ENCODE assay signal across 1 cellular context in genomic region chr3:101854608-101855304, GRCh38.
TF ChIP-seq lines count a peak whose summit lies in the region.

No MANE protein-coding gene starts in this region.

TF ChIP-seq in HepG2, 621 proteins besides CTCF, POLR2A, EP300 and RAD21 (continued from another document and continues in another):
- no peak for TF ChIP-seq BRF2 (CRISPR knock-in tag; IDR thresholded peaks at IDR 0.05)
- no peak for TF ChIP-seq AGO1 (IDR thresholded peaks at IDR 0.05; ENCODE audit: low read depth, low read length, poor library complexity, severe bottlenecking)
- TF ChIP-seq FOXA3 (CRISPR knock-in tag; IDR thresholded peaks at IDR 0.05): peak; percentile 86
- no peak for TF ChIP-seq HOXA7 (CRISPR knock-in tag; IDR thresholded peaks at IDR 0.05)
- TF ChIP-seq TCF7 (IDR thresholded peaks at IDR 0.05; ENCODE audit: low read depth): peak; percentile 85
- TF ChIP-seq, protein P1, sequence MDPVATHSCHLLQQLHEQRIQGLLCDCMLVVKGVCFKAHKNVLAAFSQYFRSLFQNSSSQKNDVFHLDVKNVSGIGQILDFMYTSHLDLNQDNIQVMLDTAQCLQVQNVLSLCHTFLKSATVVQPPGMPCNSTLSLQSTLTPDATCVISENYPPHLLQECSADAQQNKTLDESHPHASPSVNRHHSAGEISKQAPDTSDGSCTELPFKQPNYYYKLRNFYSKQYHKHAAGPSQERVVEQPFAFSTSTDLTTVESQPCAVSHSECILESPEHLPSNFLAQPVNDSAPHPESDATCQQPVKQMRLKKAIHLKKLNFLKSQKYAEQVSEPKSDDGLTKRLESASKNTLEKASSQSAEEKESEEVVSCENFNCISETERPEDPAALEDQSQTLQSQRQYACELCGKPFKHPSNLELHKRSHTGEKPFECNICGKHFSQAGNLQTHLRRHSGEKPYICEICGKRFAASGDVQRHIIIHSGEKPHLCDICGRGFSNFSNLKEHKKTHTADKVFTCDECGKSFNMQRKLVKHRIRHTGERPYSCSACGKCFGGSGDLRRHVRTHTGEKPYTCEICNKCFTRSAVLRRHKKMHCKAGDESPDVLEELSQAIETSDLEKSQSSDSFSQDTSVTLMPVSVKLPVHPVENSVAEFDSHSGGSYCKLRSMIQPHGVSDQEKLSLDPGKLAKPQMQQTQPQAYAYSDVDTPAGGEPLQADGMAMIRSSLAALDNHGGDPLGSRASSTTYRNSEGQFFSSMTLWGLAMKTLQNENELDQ (CRISPR knock-in tag; IDR thresholded peaks at IDR 0.05; ENCODE audit: borderline replicate concordance): no peak
- no peak; the same call in 1 of the 2 replicates for TF ChIP-seq AHDC1 (CRISPR knock-in tag; IDR thresholded peaks at IDR 0.05; ENCODE audit: borderline replicate concordance)
- TF ChIP-seq ZNF530 (CRISPR knock-in tag; IDR thresholded peaks at IDR 0.05; ENCODE audit: low read depth): no peak
- TF ChIP-seq ZNF263 (CRISPR knock-in tag; IDR thresholded peaks at IDR 0.05): no peak
- TF ChIP-seq ZNF816 (CRISPR knock-in tag; IDR thresholded peaks at IDR 0.05; ENCODE audit: borderline replicate concordance): no peak
- TF ChIP-seq MZF1 (CRISPR knock-in tag; IDR thresholded peaks at IDR 0.05; ENCODE audit: borderline replicate concordance): no peak
- no peak for TF ChIP-seq HOMEZ (CRISPR knock-in tag; IDR thresholded peaks at IDR 0.05; ENCODE audit: low read depth)
- no peak for TF ChIP-seq SMARCE1 (IDR thresholded peaks at IDR 0.05; ENCODE audit: borderline replicate concordance)
- TF ChIP-seq ZNF577 (CRISPR knock-in tag; IDR thresholded peaks at IDR 0.05; ENCODE audit: borderline replicate concordance, low read depth): no peak
- no peak; the same call in none of the 2 replicates for TF ChIP-seq SALL1 (CRISPR knock-in tag; IDR thresholded peaks at IDR 0.05)
- no peak for TF ChIP-seq RAD51 (IDR thresholded peaks at IDR 0.05; ENCODE audit: borderline replicate concordance)
- TF ChIP-seq SP140L (CRISPR knock-in tag; IDR thresholded peaks at IDR 0.05; ENCODE audit: borderline replicate concordance): no peak
- no peak for TF ChIP-seq JUND (CRISPR knock-in tag; IDR thresholded peaks at IDR 0.05)
- no peak for TF ChIP-seq ZNF891 (CRISPR knock-in tag; IDR thresholded peaks at IDR 0.05)
- TF ChIP-seq, protein P2, sequence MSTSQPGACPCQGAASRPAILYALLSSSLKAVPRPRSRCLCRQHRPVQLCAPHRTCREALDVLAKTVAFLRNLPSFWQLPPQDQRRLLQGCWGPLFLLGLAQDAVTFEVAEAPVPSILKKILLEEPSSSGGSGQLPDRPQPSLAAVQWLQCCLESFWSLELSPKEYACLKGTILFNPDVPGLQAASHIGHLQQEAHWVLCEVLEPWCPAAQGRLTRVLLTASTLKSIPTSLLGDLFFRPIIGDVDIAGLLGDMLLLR (CRISPR knock-in tag; IDR thresholded peaks at IDR 0.05): no peak
- no peak for TF ChIP-seq ZNF224 (CRISPR knock-in tag; IDR thresholded peaks at IDR 0.05)
- TF ChIP-seq GTF3A (CRISPR knock-in tag; conservative IDR thresholded peaks at IDR 0.05): no peak
- no peak for TF ChIP-seq SCMH1 (CRISPR knock-in tag; IDR thresholded peaks at IDR 0.05; ENCODE audit: borderline replicate concordance)
- no peak for TF ChIP-seq HNRNPL (IDR thresholded peaks at IDR 0.05; ENCODE audit: low read depth, low read length)
- peak; percentile 37 for TF ChIP-seq HNF4A (CRISPR knock-in tag; IDR thresholded peaks at IDR 0.05)
- TF ChIP-seq, protein P3, sequence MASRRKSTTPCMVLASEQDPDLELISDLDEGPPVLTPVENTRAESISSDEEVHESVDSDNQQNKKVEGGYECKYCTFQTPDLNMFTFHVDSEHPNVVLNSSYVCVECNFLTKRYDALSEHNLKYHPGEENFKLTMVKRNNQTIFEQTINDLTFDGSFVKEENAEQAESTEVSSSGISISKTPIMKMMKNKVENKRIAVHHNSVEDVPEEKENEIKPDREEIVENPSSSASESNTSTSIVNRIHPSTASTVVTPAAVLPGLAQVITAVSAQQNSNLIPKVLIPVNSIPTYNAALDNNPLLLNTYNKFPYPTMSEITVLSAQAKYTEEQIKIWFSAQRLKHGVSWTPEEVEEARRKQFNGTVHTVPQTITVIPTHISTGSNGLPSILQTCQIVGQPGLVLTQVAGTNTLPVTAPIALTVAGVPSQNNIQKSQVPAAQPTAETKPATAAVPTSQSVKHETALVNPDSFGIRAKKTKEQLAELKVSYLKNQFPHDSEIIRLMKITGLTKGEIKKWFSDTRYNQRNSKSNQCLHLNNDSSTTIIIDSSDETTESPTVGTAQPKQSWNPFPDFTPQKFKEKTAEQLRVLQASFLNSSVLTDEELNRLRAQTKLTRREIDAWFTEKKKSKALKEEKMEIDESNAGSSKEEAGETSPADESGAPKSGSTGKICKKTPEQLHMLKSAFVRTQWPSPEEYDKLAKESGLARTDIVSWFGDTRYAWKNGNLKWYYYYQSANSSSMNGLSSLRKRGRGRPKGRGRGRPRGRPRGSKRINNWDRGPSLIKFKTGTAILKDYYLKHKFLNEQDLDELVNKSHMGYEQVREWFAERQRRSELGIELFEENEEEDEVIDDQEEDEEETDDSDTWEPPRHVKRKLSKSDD (CRISPR knock-in tag; IDR thresholded peaks at IDR 0.05; ENCODE audit: low read depth): no peak
- no peak for TF ChIP-seq SKI (IDR thresholded peaks at IDR 0.05; ENCODE audit: partially characterized antibody)
- TF ChIP-seq ATRX (CRISPR knock-in tag; IDR thresholded peaks at IDR 0.05; ENCODE audit: borderline replicate concordance): no peak
- TF ChIP-seq DMAP1 (CRISPR knock-in tag; IDR thresholded peaks at IDR 0.05): no peak
- no peak for TF ChIP-seq RELA (CRISPR knock-in tag; IDR thresholded peaks at IDR 0.05)
- TF ChIP-seq TSC22D2 (CRISPR knock-in tag; IDR thresholded peaks at IDR 0.05; ENCODE audit: borderline replicate concordance): no peak
- TF ChIP-seq SIN3B (IDR thresholded peaks at IDR 0.05; ENCODE audit: low read length): no peak
- TF ChIP-seq ZNF782 (CRISPR knock-in tag; IDR thresholded peaks at IDR 0.05; ENCODE audit: borderline replicate concordance): no peak
- no peak for TF ChIP-seq TRIM24 (CRISPR knock-in tag; IDR thresholded peaks at IDR 0.05)
- TF ChIP-seq RBM22 (optimal IDR thresholded peaks at IDR 0.05; ENCODE audit: low read length): no peak
- no peak for TF ChIP-seq YEATS4 (CRISPR knock-in tag; IDR thresholded peaks at IDR 0.05; ENCODE audit: borderline replicate concordance)
- TF ChIP-seq HOXD1 (CRISPR knock-in tag; IDR thresholded peaks at IDR 0.05): no peak
- TF ChIP-seq, protein P4, sequence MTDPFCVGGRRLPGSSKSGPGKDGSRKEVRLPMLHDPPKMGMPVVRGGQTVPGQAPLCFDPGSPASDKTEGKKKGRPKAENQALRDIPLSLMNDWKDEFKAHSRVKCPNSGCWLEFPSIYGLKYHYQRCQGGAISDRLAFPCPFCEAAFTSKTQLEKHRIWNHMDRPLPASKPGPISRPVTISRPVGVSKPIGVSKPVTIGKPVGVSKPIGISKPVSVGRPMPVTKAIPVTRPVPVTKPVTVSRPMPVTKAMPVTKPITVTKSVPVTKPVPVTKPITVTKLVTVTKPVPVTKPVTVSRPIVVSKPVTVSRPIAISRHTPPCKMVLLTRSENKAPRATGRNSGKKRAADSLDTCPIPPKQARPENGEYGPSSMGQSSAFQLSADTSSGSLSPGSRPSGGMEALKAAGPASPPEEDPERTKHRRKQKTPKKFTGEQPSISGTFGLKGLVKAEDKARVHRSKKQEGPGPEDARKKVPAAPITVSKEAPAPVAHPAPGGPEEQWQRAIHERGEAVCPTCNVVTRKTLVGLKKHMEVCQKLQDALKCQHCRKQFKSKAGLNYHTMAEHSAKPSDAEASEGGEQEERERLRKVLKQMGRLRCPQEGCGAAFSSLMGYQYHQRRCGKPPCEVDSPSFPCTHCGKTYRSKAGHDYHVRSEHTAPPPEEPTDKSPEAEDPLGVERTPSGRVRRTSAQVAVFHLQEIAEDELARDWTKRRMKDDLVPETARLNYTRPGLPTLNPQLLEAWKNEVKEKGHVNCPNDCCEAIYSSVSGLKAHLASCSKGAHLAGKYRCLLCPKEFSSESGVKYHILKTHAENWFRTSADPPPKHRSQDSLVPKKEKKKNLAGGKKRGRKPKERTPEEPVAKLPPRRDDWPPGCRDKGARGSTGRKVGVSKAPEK (CRISPR knock-in tag; IDR thresholded peaks at IDR 0.05; ENCODE audit: borderline replicate concordance): no peak
- no peak for TF ChIP-seq SOX6 (IDR thresholded peaks at IDR 0.05)
- TF ChIP-seq SOX6 (CRISPR knock-in tag; IDR thresholded peaks at IDR 0.05): peak; percentile 78; the same call in 1 of the 2 replicates
- no peak for TF ChIP-seq ZNF251 (CRISPR knock-in tag; IDR thresholded peaks at IDR 0.05)
- TF ChIP-seq, protein P5, sequence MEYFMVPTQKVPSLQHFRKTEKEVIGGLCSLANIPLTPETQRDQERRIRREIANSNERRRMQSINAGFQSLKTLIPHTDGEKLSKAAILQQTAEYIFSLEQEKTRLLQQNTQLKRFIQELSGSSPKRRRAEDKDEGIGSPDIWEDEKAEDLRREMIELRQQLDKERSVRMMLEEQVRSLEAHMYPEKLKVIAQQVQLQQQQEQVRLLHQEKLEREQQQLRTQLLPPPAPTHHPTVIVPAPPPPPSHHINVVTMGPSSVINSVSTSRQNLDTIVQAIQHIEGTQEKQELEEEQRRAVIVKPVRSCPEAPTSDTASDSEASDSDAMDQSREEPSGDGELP (IDR thresholded peaks at IDR 0.05; ENCODE audit: borderline replicate concordance, low read depth): no peak
- TF ChIP-seq KDM1A (CRISPR knock-in tag; IDR thresholded peaks at IDR 0.05): no peak
- TF ChIP-seq ZNF30 (CRISPR knock-in tag; IDR thresholded peaks at IDR 0.05): no peak
- TF ChIP-seq HMG20A (CRISPR knock-in tag; IDR thresholded peaks at IDR 0.05; ENCODE audit: borderline replicate concordance): peak; percentile 82; the same call in 1 of the 2 replicates
- TF ChIP-seq ZFP36L2 (CRISPR knock-in tag; IDR thresholded peaks at IDR 0.05): no peak
- TF ChIP-seq, protein P6, sequence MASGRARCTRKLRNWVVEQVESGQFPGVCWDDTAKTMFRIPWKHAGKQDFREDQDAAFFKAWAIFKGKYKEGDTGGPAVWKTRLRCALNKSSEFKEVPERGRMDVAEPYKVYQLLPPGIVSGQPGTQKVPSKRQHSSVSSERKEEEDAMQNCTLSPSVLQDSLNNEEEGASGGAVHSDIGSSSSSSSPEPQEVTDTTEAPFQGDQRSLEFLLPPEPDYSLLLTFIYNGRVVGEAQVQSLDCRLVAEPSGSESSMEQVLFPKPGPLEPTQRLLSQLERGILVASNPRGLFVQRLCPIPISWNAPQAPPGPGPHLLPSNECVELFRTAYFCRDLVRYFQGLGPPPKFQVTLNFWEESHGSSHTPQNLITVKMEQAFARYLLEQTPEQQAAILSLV (CRISPR knock-in tag; IDR thresholded peaks at IDR 0.05; ENCODE audit: borderline replicate concordance): no peak
- TF ChIP-seq ZNF468 (CRISPR knock-in tag; IDR thresholded peaks at IDR 0.05): no peak
